ENCODE assay signal across 1 cellular context in the genomic region with DNA sequence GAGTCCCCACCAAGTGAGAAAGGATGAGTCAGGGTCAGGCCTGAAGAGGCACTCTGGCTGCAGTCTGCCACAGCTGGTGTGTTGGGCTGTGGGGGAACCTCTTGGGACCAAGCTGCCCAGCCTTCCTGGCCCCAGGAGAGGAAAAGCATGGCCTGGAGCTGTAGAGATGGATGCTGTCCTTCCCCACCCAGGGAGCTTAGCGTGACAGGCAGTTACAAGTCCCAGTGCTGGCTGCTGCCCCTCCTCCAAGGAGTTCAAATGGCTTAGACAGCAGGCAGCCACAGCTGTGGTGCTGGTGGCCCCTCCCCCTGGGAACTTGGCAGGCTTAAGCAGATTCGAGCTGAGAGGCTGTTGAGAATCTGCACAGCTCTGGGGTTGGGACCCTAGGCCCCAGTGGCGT.
TF ChIP-seq lines count a peak whose summit lies in the region.

No MANE protein-coding gene starts in this region.

TF ChIP-seq in HepG2, 621 proteins besides CTCF, POLR2A, EP300 and RAD21 (continued from another document):
- TF ChIP-seq, protein P1, sequence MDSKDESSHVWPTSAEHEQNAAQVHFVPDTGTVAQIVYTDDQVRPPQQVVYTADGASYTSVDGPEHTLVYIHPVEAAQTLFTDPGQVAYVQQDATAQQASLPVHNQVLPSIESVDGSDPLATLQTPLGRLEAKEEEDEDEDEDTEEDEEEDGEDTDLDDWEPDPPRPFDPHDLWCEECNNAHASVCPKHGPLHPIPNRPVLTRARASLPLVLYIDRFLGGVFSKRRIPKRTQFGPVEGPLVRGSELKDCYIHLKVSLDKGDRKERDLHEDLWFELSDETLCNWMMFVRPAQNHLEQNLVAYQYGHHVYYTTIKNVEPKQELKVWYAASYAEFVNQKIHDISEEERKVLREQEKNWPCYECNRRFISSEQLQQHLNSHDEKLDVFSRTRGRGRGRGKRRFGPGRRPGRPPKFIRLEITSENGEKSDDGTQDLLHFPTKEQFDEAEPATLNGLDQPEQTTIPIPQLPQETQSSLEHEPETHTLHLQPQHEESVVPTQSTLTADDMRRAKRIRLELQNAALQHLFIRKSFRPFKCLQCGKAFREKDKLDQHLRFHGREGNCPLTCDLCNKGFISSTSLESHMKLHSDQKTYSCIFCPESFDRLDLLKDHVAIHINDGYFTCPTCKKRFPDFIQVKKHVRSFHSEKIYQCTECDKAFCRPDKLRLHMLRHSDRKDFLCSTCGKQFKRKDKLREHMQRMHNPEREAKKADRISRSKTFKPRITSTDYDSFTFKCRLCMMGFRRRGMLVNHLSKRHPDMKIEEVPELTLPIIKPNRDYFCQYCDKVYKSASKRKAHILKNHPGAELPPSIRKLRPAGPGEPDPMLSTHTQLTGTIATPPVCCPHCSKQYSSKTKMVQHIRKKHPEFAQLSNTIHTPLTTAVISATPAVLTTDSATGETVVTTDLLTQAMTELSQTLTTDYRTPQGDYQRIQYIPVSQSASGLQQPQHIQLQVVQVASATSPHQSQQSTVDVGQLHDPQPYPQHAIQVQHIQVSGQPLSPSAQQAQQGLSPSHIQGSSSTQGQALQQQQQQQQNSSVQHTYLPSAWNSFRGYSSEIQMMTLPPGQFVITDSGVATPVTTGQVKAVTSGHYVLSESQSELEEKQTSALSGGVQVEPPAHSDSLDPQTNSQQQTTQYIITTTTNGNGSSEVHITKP (CRISPR knock-in tag; IDR thresholded peaks at IDR 0.05; ENCODE audit: low read depth), result no peak
- TF ChIP-seq GFI1 (CRISPR knock-in tag; IDR thresholded peaks at IDR 0.05; ENCODE audit: borderline replicate concordance), result no peak
- TF ChIP-seq ZNF687 (CRISPR knock-in tag; IDR thresholded peaks at IDR 0.05), result peak; percentile 28; the same call in 1 of the 2 replicates
- no peak for TF ChIP-seq ZNF362 (CRISPR knock-in tag; IDR thresholded peaks at IDR 0.05; ENCODE audit: borderline replicate concordance)
- TF ChIP-seq PTBP1 (IDR thresholded peaks at IDR 0.05; ENCODE audit: low read depth, low read length, poor library complexity, severe bottlenecking), result no peak
